8 cellular contexts compared by ENCODE assay signal in the genomic region with DNA sequence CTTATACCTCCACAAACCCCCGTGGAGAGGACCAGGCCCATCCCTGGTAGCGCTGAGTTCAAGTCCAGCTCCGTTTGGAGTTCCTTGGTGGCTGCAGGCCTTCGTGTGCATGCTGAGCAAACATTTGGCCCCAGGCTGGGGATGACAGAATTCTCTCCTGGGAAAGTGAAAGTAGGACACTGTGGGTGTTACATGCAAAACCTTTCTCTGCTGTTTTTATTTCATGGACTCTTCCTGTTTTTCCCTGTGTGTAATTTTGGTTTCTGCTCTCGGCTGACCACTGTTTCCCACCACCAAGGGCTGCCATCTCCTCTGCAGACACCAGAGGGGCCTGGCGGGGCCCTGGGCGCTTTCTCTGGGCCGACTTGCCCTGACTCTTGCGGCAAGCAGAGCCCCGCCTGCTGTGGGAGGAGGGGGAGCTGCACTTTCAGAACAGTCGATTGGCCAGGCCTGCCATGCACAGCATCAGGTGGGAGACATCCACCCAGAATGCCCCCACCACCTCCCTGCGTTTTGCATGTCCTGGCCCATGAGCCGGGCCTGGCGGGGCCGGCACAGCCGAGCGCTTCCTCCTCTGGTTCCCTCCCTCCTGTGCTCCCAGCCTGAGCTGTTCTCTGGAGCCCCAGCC.
A peak's percentile ranks its signal among the peaks of the same experiment; 100 is the strongest.
DNase-seq lines count a peak whose midpoint lies in the region; ATAC-seq lines count a peak whose summit lies in the region.

No MANE protein-coding gene starts in this region.

- H3K27me3 Mint-ChIP-seq in activated CD4-positive, alpha-beta T cell treated with anti-CD3 and anti-CD28 coated beads, Interleukin-2, amount 10 ng/mL, durations not matched to agents 7 days and 5 days: no peaks in the 10 kb centered on the region
- peaks cover 0 to 9% (median 5%) of the 10 kb centered on the region in 3 donors for H3K27me3 Mint-ChIP-seq in naive B cell

- H3K9me3 Mint-ChIP-seq in activated CD4-positive, alpha-beta T cell treated with anti-CD3 and anti-CD28 coated beads, Interleukin-2, amount 10 ng/mL, durations not matched to agents 7 days and 5 days: peaks cover 2% of the 10 kb centered on the region
- no peaks in the 10 kb centered on the region for H3K9me3 Mint-ChIP-seq in naive B cell

- DNase-seq in activated T-cell treated with anti-CD3 and anti-CD28 coated beads for 24 hours (ENCODE audit: low read depth) (peak; percentile 32), activated T-cell treated with anti-CD3 and anti-CD28 coated beads for 4 hours (no peak), naive B cell (peak; percentile 55), NCI-H82 treated with DMSO at 0.1 percent for 48 hours (lab: John Stamatoyannopoulos, UW; ENCODE audit: unreplicated experiment) (no peak)
- DNase-seq in activated CD4-positive, alpha-beta T cell treated with anti-CD3 and anti-CD28 coated beads, Interleukin-2, amount 10 ng/mL, durations not matched to agents 7 days and 5 days: peak; percentile 56

- H3K4me3 Mint-ChIP-seq in activated CD4-positive, alpha-beta T cell treated with anti-CD3 and anti-CD28 coated beads, Interleukin-2, amount 10 ng/mL, durations not matched to agents 7 days and 5 days: peak overlapping the region; percentile 64
- H3K4me3 Mint-ChIP-seq in naive B cell: peak overlapping the region; percentile 68 to 88 (median 80)

- H3K4me1 ChIP-seq in esophagus (ENCODE audit: control insufficient read depth in 2 of 2, insufficient read depth in 2 of 2, low read length in 1 of 2) (peaks cover 0 to 5% of the 10 kb centered on the region in 2 donors), thymus (ENCODE audit: control insufficient read depth, insufficient read depth, low read length) (peaks cover 25% of the 10 kb centered on the region)

- WGBS in esophagus, 2 donors: 17 to 31% methylated on average over 17 of the region's 17 CpGs
- 19% methylated on average over 17 of the region's 17 CpGs for WGBS in thymus

- H3K27ac Mint-ChIP-seq in activated CD4-positive, alpha-beta T cell treated with anti-CD3 and anti-CD28 coated beads, Interleukin-2, amount 10 ng/mL, durations not matched to agents 7 days and 5 days: peak overlapping the region; percentile 97
- peak overlapping the region; percentile 71 to 93 (median 88) for H3K27ac Mint-ChIP-seq in naive B cell

- H3K27ac ChIP-seq in esophagus (ENCODE audit: low read depth in 2 of 2, low read length in 1 of 2) (peak overlapping the region; percentile 55 to 80), thymus (ENCODE audit: low read depth) (peak overlapping the region; percentile 11)

- no peaks in the 10 kb centered on the region for H3K27me3 ChIP-seq in esophagus (ENCODE audit: control insufficient read depth in 1 of 2, insufficient read depth in 2 of 2, low read length in 2 of 2)
- no peaks in the 10 kb centered on the region for H3K27me3 ChIP-seq in thymus (ENCODE audit: control insufficient read depth, insufficient read depth)

- H3K36me3 Mint-ChIP-seq in activated CD4-positive, alpha-beta T cell treated with anti-CD3 and anti-CD28 coated beads, Interleukin-2, amount 10 ng/mL, durations not matched to agents 7 days and 5 days (ENCODE audit: low read depth): peaks cover 7% of the 10 kb centered on the region
- no peaks in the 10 kb centered on the region for H3K36me3 Mint-ChIP-seq in naive B cell

- H3K36me3 ChIP-seq in esophagus (ENCODE audit: control insufficient read depth in 2 of 2, insufficient read depth in 2 of 2, low read length in 1 of 2) (no peaks in the 10 kb centered on the region), thymus (ENCODE audit: control insufficient read depth, insufficient read depth) (no peaks in the 10 kb centered on the region)

- ATAC-seq in HG03103 (IDR thresholded peaks at IDR 0.05; ENCODE audit: low read depth, unreplicated experiment) (peak; percentile 55), naive B cell (ENCODE audit: low read depth in 2 of 2) (peak; percentile 73 to 77)

- peak overlapping the region; percentile 20 to 31 for H3K4me3 ChIP-seq in esophagus (ENCODE audit: low read depth in 1 of 2, low read length in 2 of 2)
- H3K4me3 ChIP-seq in thymus (ENCODE audit: low read length): peak overlapping the region; percentile 38

- H3K9me3 ChIP-seq in esophagus (ENCODE audit: control insufficient read depth in 2 of 2, insufficient read depth in 1 of 2, low read depth in 1 of 2, low read length in 1 of 2) (no peaks in the 10 kb centered on the region), thymus (ENCODE audit: control insufficient read depth) (no peaks in the 10 kb centered on the region)

- peaks cover 72% of the 10 kb centered on the region for H3K4me1 Mint-ChIP-seq in activated CD4-positive, alpha-beta T cell treated with anti-CD3 and anti-CD28 coated beads, Interleukin-2, amount 10 ng/mL, durations not matched to agents 7 days and 5 days
- peaks cover 9 to 30% (median 17%) of the 10 kb centered on the region in 3 donors for H3K4me1 Mint-ChIP-seq in naive B cell

- POLR2A ChIA-PET in activated CD4-positive, alpha-beta T cell treated with anti-CD3 and anti-CD28 coated beads, Interleukin-2, amount 10 ng/mL, durations not matched to agents 7 days and 5 days (lab: Charles Lee): no interaction called here

- CTCF ChIA-PET in activated CD4-positive, alpha-beta T cell treated with anti-CD3 and anti-CD28 coated beads, Interleukin-2, amount 10 ng/mL, durations not matched to agents 7 days and 5 days (lab: Charles Lee): interaction anchor here (0.5 to 2.4 kb wide), 6 partner anchors 9 to 106 kb away, joined by 3 to 6 read pairs (median 3); no protein-coding TSS in a partner anchor

Comparison
In these comparisons a context has a peak if more than half of its experiments do, and no peak if none do; other contexts are left out.
1. DNase-seq: peak in activated T-cell treated with anti-CD3 and anti-CD28 coated beads for 24 hours (single experiment), activated CD4-positive, alpha-beta T cell treated with anti-CD3 and anti-CD28 coated beads, Interleukin-2, amount 10 ng/mL, durations not matched to agents 7 days and 5 days (single experiment) and naive B cell (single experiment); none in activated T-cell treated with anti-CD3 and anti-CD28 coated beads for 4 hours (single experiment) and NCI-H82 treated with DMSO at 0.1 percent for 48 hours (single experiment).